ENCODE assay signal across 21 cellular contexts in genomic region chr5:35098214-35098613, GRCh38. TPM values are rescaled to one million over a fixed set of nuclear protein-coding genes. Genes with fewer than 3 reads are reported as not detected.
DNase-seq lines count a peak whose midpoint lies in the region; ATAC-seq, FAIRE-seq and TF ChIP-seq lines count a peak whose summit lies in the region.
"Had no signal": no experiment of that assay in that cellular context is flagged by ENCODE, and none has a peak within 500 bp of the region (broad histone marks: within the 10 kb centered on the region; RNA-seq: fewer than 3 reads in every experiment).

No MANE protein-coding gene starts in this region.

- TF ChIP-seq POLR2A in HepG2 (IDR thresholded peaks at IDR 0.05; ENCODE audit: insufficient read depth in 1 of 2, low read depth in 2 of 2, low read length in 2 of 2) = no peak

- POLR2A ChIA-PET in HepG2 (lab: Yijun Ruan, JAX) = no interaction called here

- H3K27ac ChIP-seq in HepG2 (ENCODE audit: extremely low read length, insufficient read depth, low read length) (no peak overlapping the region), colonic mucosa (no peak overlapping the region)
- H3K27ac ChIP-seq: RWPE1 had no signal

- no peaks in the 10 kb centered on the region for H3K79me2 ChIP-seq in HepG2 (ENCODE audit: insufficient read depth, low read length)

- FAIRE-seq in HepG2 (lab: Jason Lieb, UNC) = no peak
- FAIRE-seq: G401.6, GM12892, H1 had no signal

- H3K9me3 ChIP-seq in HepG2 (ENCODE audit: low read length) = no peaks in the 10 kb centered on the region
- no peaks in the 10 kb centered on the region for H3K9me3 ChIP-seq in colonic mucosa

- no peak overlapping the region for H3K4me2 ChIP-seq in HepG2 (ENCODE audit: low read depth, low read length)

- 46% methylated on average over 4 of the region's 4 CpGs for WGBS in HepG2 (ENCODE audit: low lambda C conversion rate)

- CTCF ChIA-PET in HepG2 (lab: Yijun Ruan, JAX; ENCODE audit: low intra/inter-chr PET ratio, low total read pairs) = no interaction called here

- no peaks in the 10 kb centered on the region for H3K4me1 Mint-ChIP-seq in activated T-cell treated with anti-CD3 and anti-CD28 coated beads, Interleukin-2, amount 50 U/mL, for 4 hours (ENCODE audit: low read depth)

- in situ Hi-C loops in HepG2 (cut with HindIII; ENCODE audit: extremely low pct_ligation_motif_present, low pct_unique_long_range_greater_than_20kb) = loop anchor here (10.0 kb wide), 1 partner anchor 497 kb away; no protein-coding TSS in a partner anchor

- H3K4me1 ChIP-seq in HepG2 (ENCODE audit: insufficient read depth, low read length) (peaks cover 19% of the 10 kb centered on the region), colonic mucosa (no peaks in the 10 kb centered on the region)

- no peak for TF ChIP-seq RAD21 in HepG2 (CRISPR knock-in tag; IDR thresholded peaks at IDR 0.05)

- H3K27me3 Mint-ChIP-seq in activated T-cell treated with anti-CD3 and anti-CD28 coated beads, Interleukin-2, amount 50 U/mL, for 4 hours (ENCODE audit: low read depth) = peaks cover 11% of the 10 kb centered on the region

- no peaks in the 10 kb centered on the region for H3K9me3 Mint-ChIP-seq in activated T-cell treated with anti-CD3 and anti-CD28 coated beads, Interleukin-2, amount 50 U/mL, for 4 hours
- H3K9me3 Mint-ChIP-seq: CD4-positive, alpha-beta T cell had no signal

- no peak overlapping the region for H3K4me3 ChIP-seq in HepG2 (replicated peaks in 1 of 3; ENCODE audit: insufficient read depth in 1 of 3, low read depth in 2 of 3, low read length in 3 of 3)
- no peak overlapping the region for H3K4me3 ChIP-seq in colonic mucosa

- H3K36me3 ChIP-seq in HepG2 (replicated peaks in 1 of 2; ENCODE audit: control insufficient read depth in 1 of 2, insufficient read depth in 2 of 2, low read length in 2 of 2) (no peaks in the 10 kb centered on the region), colonic mucosa (no peaks in the 10 kb centered on the region)

- TF ChIP-seq CTCF in HepG2 (CRISPR knock-in tag; IDR thresholded peaks at IDR 0.05) (no peak), colonic mucosa (IDR thresholded peaks at IDR 0.05) (no peak)

- H3K27me3 ChIP-seq in HepG2 (ENCODE audit: control insufficient read depth in 1 of 2, insufficient read depth in 2 of 2, low read length in 2 of 2) (no peaks in the 10 kb centered on the region), colonic mucosa (no peaks in the 10 kb centered on the region)

- TF ChIP-seq EP300 in HepG2 (IDR thresholded peaks at IDR 0.05; ENCODE audit: low read depth in 2 of 2, low read length in 2 of 2) (no peak), HepG2 (CRISPR knock-in tag; IDR thresholded peaks at IDR 0.05; ENCODE audit: borderline replicate concordance) (no peak)

- H3K9ac ChIP-seq in HepG2 (ENCODE audit: insufficient read depth, low read depth, low read length) (no peak overlapping the region), colonic mucosa (ENCODE audit: low read depth in 2 of 2, low read length in 2 of 2) (no peak overlapping the region)

- intact Hi-C loops in HepG2 (cut with micrococcal nuclease; ENCODE audit: unreplicated experiment) (no loop called here), Right ventricle myocardium inferior (cut with DNase I) (no loop called here), colonic mucosa (cut with DNase I) (no loop called here)

- DNase-seq in HepG2 (ENCODE audit: low spot score) (no peak), Right ventricle myocardium inferior (ENCODE audit: missing footprints) (no peak), kidney tubule cell (ENCODE audit: low spot score) (no peak), colonic mucosa (no peak)
- no peak for DNase-seq in activated T-cell treated with anti-CD3 and anti-CD28 coated beads, Interleukin-2, amount 50 U/mL, for 4 hours
- DNase-seq: AML-193; CD4-positive, alpha-beta T cell; DMS79 treated with DMSO at 0.1 percent for 48 hours; NCI-H1436; NCI-H2227 treated with DMSO at 0.1 percent for 48 hours; NCI-H526 treated with DMSO at 0.1 percent for 48 hours had no signal

- peak; percentile 44 for ATAC-seq in GM18907 (IDR thresholded peaks at IDR 0.05; ENCODE audit: unreplicated experiment)
- peak; percentile 79 for ATAC-seq in GM21619 (IDR thresholded peaks at IDR 0.05; ENCODE audit: unreplicated experiment)
- peak; percentile 72 for ATAC-seq in HG03432 (IDR thresholded peaks at IDR 0.05; ENCODE audit: unreplicated experiment)
- peak; percentile 66; the same call in 2 of the 3 replicates for ATAC-seq in HepG2
- no peak for ATAC-seq in Right ventricle myocardium inferior
- ATAC-seq in activated T-cell treated with anti-CD3 and anti-CD28 coated beads, Interleukin-2, amount 50 U/mL, for 4 hours = no peak

- H2AFZ ChIP-seq in HepG2 (ENCODE audit: low read length) = no peak overlapping the region

- BruUV-seq in HepG2 (replicated peaks; lab: Mats Ljungman, UMichigan) = no TSS peak

- H4K20me1 ChIP-seq in HepG2 (ENCODE audit: insufficient read depth, low read length) = no peaks in the 10 kb centered on the region

- no peak overlapping the region for H3K4me3 Mint-ChIP-seq in activated T-cell treated with anti-CD3 and anti-CD28 coated beads, Interleukin-2, amount 50 U/mL, for 4 hours
- H3K4me3 Mint-ChIP-seq: CD4-positive, alpha-beta T cell had no signal

- no peaks in the 10 kb centered on the region for H3K36me3 Mint-ChIP-seq in activated T-cell treated with anti-CD3 and anti-CD28 coated beads, Interleukin-2, amount 50 U/mL, for 4 hours (ENCODE audit: insufficient read depth)

TF ChIP-seq in HepG2, 621 proteins besides CTCF, POLR2A, EP300 and RAD21:
- no peak for TF ChIP-seq SIN3B (IDR thresholded peaks at IDR 0.05; ENCODE audit: low read length)
- peak; percentile 17; the same call in 1 of the 2 replicates for TF ChIP-seq CEBPB (IDR thresholded peaks at IDR 0.05; ENCODE audit: borderline replicate concordance, low read depth, low read length)
- TF ChIP-seq FOXP1 (IDR thresholded peaks at IDR 0.05) = no peak
- peak; percentile 71 for TF ChIP-seq FOXP1 (CRISPR knock-in tag; IDR thresholded peaks at IDR 0.05)

RNA-seq across cellular contexts. Expression of gene AGXT2, which starts 50.5 kb away (rescaled TPM):
- 0.13 TPM in 1 of 2 replicates, not detected in the other for total RNA-seq in HepG2 (2016; rRNA removed; fragmentation: Illumina TruSeq; extraction: Trizol)
- total RNA-seq in HepG2 (2016; cell fraction: cytosol; rRNA removed; fragmentation: Illumina TruSeq; extraction: Trizol; ENCODE audit: low read depth) = not detected in 2 replicates
- total RNA-seq in HepG2 (2016; cell fraction: insoluble cytoplasmic fraction; rRNA removed; fragmentation: Illumina TruSeq; extraction: Trizol) = 0.19 TPM in 1 of 2 replicates, not detected in the other
- total RNA-seq in HepG2 (2016; cell fraction: membrane; rRNA removed; fragmentation: Illumina TruSeq; extraction: Trizol) = not detected in 2 replicates
- total RNA-seq in HepG2 (2016; cell fraction: nucleus; rRNA removed; fragmentation: Illumina TruSeq; extraction: Trizol) = not detected in 2 replicates
- polyA plus RNA-seq in HepG2 (2011; rRNA removed) = 0.04 and 0.05 TPM in 2 replicates
- polyA plus RNA-seq in HepG2 (2011; cell fraction: cytosol; rRNA removed) = not detected in 2 replicates
- polyA plus RNA-seq in HepG2 (2011; cell fraction: nucleus; rRNA removed) = not detected in 2 replicates
- 0.19 TPM in 1 of 2 replicates, not detected in the other for polyA plus RNA-seq in HepG2 (2012)
- polyA plus RNA-seq in HepG2 (2016; cell fraction: cytosol; fragmentation: Illumina TruSeq; extraction: Trizol; ENCODE audit: low read depth) = not detected in 2 replicates
- polyA plus RNA-seq in HepG2 (2016; cell fraction: insoluble cytoplasmic fraction; fragmentation: Illumina TruSeq; extraction: Trizol; ENCODE audit: low read depth) = 0.14 and 0.30 TPM in 2 replicates
- not detected in 2 replicates for polyA plus RNA-seq in HepG2 (2016; cell fraction: membrane; fragmentation: Illumina TruSeq; extraction: Trizol; ENCODE audit: low read depth)
- not detected in 2 replicates for polyA plus RNA-seq in HepG2 (2016; cell fraction: nucleus; fragmentation: Illumina TruSeq; extraction: Trizol; ENCODE audit: insufficient read depth, low read depth)
- 0.08 TPM in 1 of 2 replicates, not detected in the other for polyA minus RNA-seq in HepG2 (2011; rRNA and poly(A)+ RNA removed; ENCODE audit: low replicate concordance)
- not detected in 2 replicates for polyA minus RNA-seq in HepG2 (2011; cell fraction: cytosol; rRNA and poly(A)+ RNA removed)
- not detected in 2 replicates for polyA minus RNA-seq in HepG2 (2011; cell fraction: nucleus; rRNA and poly(A)+ RNA removed)
- not detected for total RNA-seq in Right ventricle myocardium inferior
- total RNA-seq in activated T-cell treated with anti-CD3 and anti-CD28 coated beads, Interleukin-2, amount 50 U/mL, for 4 hours = not detected
- total RNA-seq in colonic mucosa = under 1 TPM in 1 of 2 donors, not detected in 1; 0.16 TPM
- total RNA-seq: A673; CD4-positive, alpha-beta T cell; H1; HT1080; OCI-LY7 had no signal
- polyA plus RNA-seq: H1 had no signal

Comparison
In these comparisons a context has a peak if more than half of its experiments do, and no peak if none do; other contexts are left out.
1. ATAC-seq: peak in GM18907 (single experiment), GM21619 (single experiment), HG03432 (single experiment) and HepG2 (single experiment); none in Right ventricle myocardium inferior (single experiment) and activated T-cell treated with anti-CD3 and anti-CD28 coated beads, Interleukin-2, amount 50 U/mL, for 4 hours (0 of 2).